16 cellular contexts compared by ENCODE assay signal in the genomic region with DNA sequence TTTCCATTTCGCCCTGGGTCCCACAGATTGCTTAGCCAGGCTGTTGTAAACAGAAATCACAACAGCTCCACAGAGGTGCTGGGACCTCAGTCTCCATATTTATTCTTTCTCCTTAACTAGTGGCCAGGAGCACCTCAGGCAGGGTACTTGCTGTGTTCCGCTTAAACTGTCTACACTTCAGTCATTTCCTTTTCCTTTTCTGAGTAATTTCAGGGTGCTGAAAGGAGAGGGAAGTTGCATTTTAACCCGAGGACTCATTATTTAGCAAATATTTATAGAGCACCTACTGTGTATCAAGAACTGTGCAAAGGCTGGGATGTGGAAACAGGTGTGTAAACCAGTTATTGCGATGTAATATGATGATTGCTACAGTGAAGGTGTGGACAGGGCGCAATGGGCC.
"Had no signal": no experiment of that assay in that cellular context is flagged by ENCODE, and none has a peak within 500 bp of the region (broad histone marks: within the 10 kb centered on the region; RNA-seq: fewer than 3 reads in every experiment).

No MANE protein-coding gene starts in this region.

- H3K9me3 ChIP-seq: heart left ventricle, thyroid gland, uterus had no signal

- H3K4me1 ChIP-seq: foreskin keratinocyte, uterus had no signal

- H3K27ac Mint-ChIP-seq: activated B cell treated with CpG ODN at 0.5 μM for 24 hours; activated CD4-positive, alpha-beta T cell treated with anti-CD3 and anti-CD28 coated beads, Interleukin-2, amount 10 ng/mL, durations not matched to agents 24 days and 14 days; activated naive CD8-positive, alpha-beta T cell treated with anti-CD3 and anti-CD28 coated beads for 36 hours had no signal

- H3K9me3 Mint-ChIP-seq: activated B cell treated with CpG ODN at 0.5 μM for 24 hours; activated CD4-positive, alpha-beta T cell treated with anti-CD3 and anti-CD28 coated beads, Interleukin-2, amount 10 ng/mL, durations not matched to agents 24 days and 14 days; activated naive CD8-positive, alpha-beta T cell treated with anti-CD3 and anti-CD28 coated beads for 36 hours had no signal

- H3K4me3 Mint-ChIP-seq: activated B cell treated with CpG ODN at 0.5 μM for 24 hours; activated CD4-positive, alpha-beta T cell treated with anti-CD3 and anti-CD28 coated beads, Interleukin-2, amount 10 ng/mL, durations not matched to agents 24 days and 14 days; activated naive CD8-positive, alpha-beta T cell treated with anti-CD3 and anti-CD28 coated beads for 36 hours had no signal

- FAIRE-seq: endothelial cell of umbilical vein had no signal

- H3K27me3 ChIP-seq: foreskin keratinocyte, heart left ventricle, thyroid gland, uterus had no signal

- H3K27me3 Mint-ChIP-seq: activated B cell treated with CpG ODN at 0.5 μM for 24 hours; activated CD4-positive, alpha-beta T cell treated with anti-CD3 and anti-CD28 coated beads, Interleukin-2, amount 10 ng/mL, durations not matched to agents 24 days and 14 days; activated naive CD8-positive, alpha-beta T cell treated with anti-CD3 and anti-CD28 coated beads for 36 hours had no signal

- H3K27ac ChIP-seq: foreskin keratinocyte, heart left ventricle, thyroid gland, uterus had no signal

- H3K36me3 ChIP-seq: uterus had no signal

- ATAC-seq: foreskin keratinocyte, heart left ventricle, left ventricle myocardium superior had no signal

- H3K4me3 ChIP-seq: heart left ventricle, thyroid gland, uterus had no signal

- DNase-seq: activated B cell treated with CpG ODN at 0.5 μM for 24 hours; activated CD4-positive, alpha-beta T cell treated with anti-CD3 and anti-CD28 coated beads, Interleukin-2, amount 10 ng/mL, durations not matched to agents 24 days and 14 days; activated gamma-delta T cell treated with Interleukin-2 at 50 U/mL for 16 hours; activated naive CD8-positive, alpha-beta T cell treated with anti-CD3 and anti-CD28 coated beads for 36 hours; activated T-cell treated with anti-CD3 and anti-CD28 coated beads, Interleukin-2, amount 50 U/mL, for 1 hour; foreskin keratinocyte; heart left ventricle; islet precursor cell; left ventricle myocardium superior; mesenchymal stem cell; retina; SW 1271; T1000; thyroid gland; uterus had no signal
